Comparison of ENCODE assay signal across 14 cellular contexts in genomic region chr6:154515808-154516207, GRCh38. TPM values are rescaled to one million over a fixed set of nuclear protein-coding genes. Genes with fewer than 3 reads are reported as not detected.
DNase-seq lines count a peak whose midpoint lies in the region; ATAC-seq and TF ChIP-seq lines count a peak whose summit lies in the region.
"Had no signal": no experiment of that assay in that cellular context is flagged by ENCODE, and none has a peak within 500 bp of the region (broad histone marks: within the 10 kb centered on the region; RNA-seq: fewer than 3 reads in every experiment).

No MANE protein-coding gene starts in this region.

- no peak for TF ChIP-seq CTCF in WI38 (IDR thresholded peaks at IDR 0.05; ENCODE audit: low read depth, low read length)
- TF ChIP-seq CTCF in gastroesophageal sphincter (IDR thresholded peaks at IDR 0.05) = no peak

- WGBS in gastroesophageal sphincter (ENCODE audit: low coverage in 1 of 2), 2 donors = 37 to 55% methylated on average over 6 of the region's 6 CpGs

- H3K36me3 ChIP-seq in ACC112 (ENCODE audit: insufficient read depth, low read length) = no peaks in the 10 kb centered on the region
- H3K36me3 ChIP-seq in gastroesophageal sphincter = no peaks in the 10 kb centered on the region

- TF ChIP-seq POLR2A in gastroesophageal sphincter (IDR thresholded peaks at IDR 0.05) = no peak

- peak overlapping the region; percentile 12; the same call in 1 of the 2 replicates for H3K27ac ChIP-seq in ACC112 (ENCODE audit: low read depth, low read length)
- peak overlapping the region in 2 of 4 donors; percentile 13 to 40 for H3K27ac ChIP-seq in gastroesophageal sphincter
- H3K27ac ChIP-seq: PC-9 had no signal

- TF ChIP-seq EP300 in gastroesophageal sphincter (IDR thresholded peaks at IDR 0.05) = no peak

- H3K4me3 ChIP-seq in ACC112 (ENCODE audit: low read depth, low read length) (peak overlapping the region; percentile 78), WI38 (ENCODE audit: low read depth, low read length) (peak overlapping the region; percentile 11), gastroesophageal sphincter (peak overlapping the region in 1 of 2 donors; percentile 26), skeletal muscle cell (ENCODE audit: low read depth, low read length) (peak overlapping the region; percentile 7)
- H3K4me3 ChIP-seq: PC-9 had no signal

- peak; percentile 23 for ATAC-seq in gastroesophageal sphincter
- ATAC-seq: stimulated activated naive CD8-positive, alpha-beta T cell treated with anti-CD3 and anti-CD28 coated beads, Interleukin-15, amount 100 ng/mL, for 72 hours had no signal

- no peaks in the 10 kb centered on the region for H3K9me3 ChIP-seq in gastroesophageal sphincter

- H3K4me1 ChIP-seq in ACC112 (ENCODE audit: control insufficient read depth, insufficient read depth, low read length, unreplicated experiment) (peaks cover 18% of the 10 kb centered on the region), gastroesophageal sphincter (peaks cover 0 to 13% (median 3%) of the 10 kb centered on the region in 3 donors)

- DNase-seq in skeletal muscle cell (ENCODE audit: low read depth) = no peak
- DNase-seq in anterior cingulate cortex (lab: John Stamatoyannopoulos, UW) = no peak
- no peak for DNase-seq in iPS-NIHi7 (ENCODE audit: extremely low spot score)
- DNase-seq in stimulated activated CD4-positive, alpha-beta T cell treated with anti-CD3 and anti-CD28 coated beads, Interleukin-2, amount 100 ng/mL, for 48 hours = no peak
- DNase-seq in amniotic stem cell (lab: John Stamatoyannopoulos, UW) = no peak
- DNase-seq: activated CD8-positive, alpha-beta memory T cell treated with anti-CD3 and anti-CD28 coated beads, Interleukin-2, amount 50 U/mL, for 48 hours; activated naive CD4-positive, alpha-beta T cell treated with anti-CD3 and anti-CD28 coated beads, Interleukin-2, amount 50 U/mL, for 16 hours; NCI-H526; PC-9; stimulated activated naive CD8-positive, alpha-beta T cell treated with anti-CD3 and anti-CD28 coated beads, Interleukin-15, amount 100 ng/mL, for 72 hours; SW 1271 had no signal

- no peaks in the 10 kb centered on the region for H3K79me2 ChIP-seq in ACC112 (ENCODE audit: control insufficient read depth, insufficient read depth, low read length, unreplicated experiment)

- peak overlapping the region; percentile 100 for H2AFZ ChIP-seq in ACC112 (ENCODE audit: low read length, unreplicated experiment)
- H2AFZ ChIP-seq: PC-9 had no signal

- H3K27me3 ChIP-seq in ACC112 (ENCODE audit: insufficient read depth, low read length) = no peaks in the 10 kb centered on the region
- no peaks in the 10 kb centered on the region for H3K27me3 ChIP-seq in gastroesophageal sphincter

RNA-seq across cellular contexts. Expression of gene CNKSR3, which starts 5.3 kb away (rescaled TPM):
- total RNA-seq in gastroesophageal sphincter = 10 to 100 TPM; 12.9 to 28.9 (median 16.0) TPM
